In genomic region chr15:55237219-55238130, GRCh38 we compare ENCODE assay signal across 1 cellular context.
A peak's percentile ranks its signal among the peaks of the same experiment; 100 is the strongest.
TF ChIP-seq lines count a peak whose summit lies in the region.

No MANE protein-coding gene starts in this region.

TF ChIP-seq in K562, 482 proteins besides CTCF, POLR2A, EP300 and RAD21 (continued from another document and continues in another):
- TF ChIP-seq BRF1 (IDR thresholded peaks at IDR 0.05; ENCODE audit: borderline replicate concordance, extremely low read depth, insufficient read length) (no peak), CGGBP1 (CRISPR knock-in tag; IDR thresholded peaks at IDR 0.05) (no peak), RB1 (IDR thresholded peaks at IDR 0.05; ENCODE audit: low read depth) (no peak), ZBTB33 (CRISPR knock-in tag; IDR thresholded peaks at IDR 0.05) (no peak), HBP1 (CRISPR knock-in tag; IDR thresholded peaks at IDR 0.05) (no peak), ZNF740 (CRISPR knock-in tag; IDR thresholded peaks at IDR 0.05) (no peak), ZNF740 (tag; IDR thresholded peaks at IDR 0.05) (no peak), ZKSCAN3 (CRISPR knock-in tag; IDR thresholded peaks at IDR 0.05) (no peak), TCF15 (CRISPR knock-in tag; IDR thresholded peaks at IDR 0.05) (no peak), PTTG1 (tag; IDR thresholded peaks at IDR 0.05; ENCODE audit: low read depth) (no peak), ELK1 (CRISPR knock-in tag; IDR thresholded peaks at IDR 0.05) (no peak), RNF219 (CRISPR knock-in tag; IDR thresholded peaks at IDR 0.05) (no peak), TCF7 (IDR thresholded peaks at IDR 0.05; ENCODE audit: borderline replicate concordance) (no peak), ZNF583 (CRISPR knock-in tag; IDR thresholded peaks at IDR 0.05) (no peak), RBM34 (IDR thresholded peaks at IDR 0.05; ENCODE audit: borderline replicate concordance, insufficient read depth, low read length) (no peak), SRSF1 (IDR thresholded peaks at IDR 0.05; ENCODE audit: low read depth, low read length) (no peak), REST (CRISPR knock-in tag; IDR thresholded peaks at IDR 0.05; ENCODE audit: low read depth) (no peak), MED1 (CRISPR knock-in tag; IDR thresholded peaks at IDR 0.05; ENCODE audit: borderline replicate concordance) (no peak), CBX2 (IDR thresholded peaks at IDR 0.05; ENCODE audit: insufficient read depth, low read length, poor library complexity, severe bottlenecking) (no peak), FOXJ2 (tag; IDR thresholded peaks at IDR 0.05) (0 out of 2 replicates have a peak, but pooled peaks have one; percentile 24), ILK (tag; IDR thresholded peaks at IDR 0.05; ENCODE audit: borderline replicate concordance, low read depth) (no peak), CBX3 (IDR thresholded peaks at IDR 0.05; ENCODE audit: borderline replicate concordance in 1 of 2, low read length in 2 of 2) (0 out of 3 replicates have a peak, but pooled peaks of 1 of the 2 experiments have one; percentile 37), ZNF280A (IDR thresholded peaks at IDR 0.05; ENCODE audit: low read depth, partially characterized antibody) (no peak), CXXC5 (CRISPR knock-in tag; IDR thresholded peaks at IDR 0.05) (peak; percentile 30), ZKSCAN1 (IDR thresholded peaks at IDR 0.05; ENCODE audit: low read depth, low read length) (no peak), TARDBP (IDR thresholded peaks at IDR 0.05) (no peak), ZNF584 (CRISPR knock-in tag; IDR thresholded peaks at IDR 0.05; ENCODE audit: low read depth) (no peak), RAD51 (IDR thresholded peaks at IDR 0.05; ENCODE audit: borderline replicate concordance, low read depth) (no peak), THRA (IDR thresholded peaks at IDR 0.05) (no peak), SMC3 (conservative IDR thresholded peaks at IDR 0.05; ENCODE audit: insufficient read depth, low read depth, low read length) (no peak), ZFP1 (CRISPR knock-in tag; IDR thresholded peaks at IDR 0.05) (no peak), E2F8 (IDR thresholded peaks at IDR 0.05; ENCODE audit: low read depth, partially characterized antibody) (no peak), ZNF589 (CRISPR knock-in tag; IDR thresholded peaks at IDR 0.05; ENCODE audit: low read depth) (peak; percentile 38; the same call in 1 of the 2 replicates), SRSF7 (optimal IDR thresholded peaks at IDR 0.05; ENCODE audit: low read depth, low read length) (no peak), ZNF395 (CRISPR knock-in tag; IDR thresholded peaks at IDR 0.05) (no peak; the same call in 1 of the 2 replicates), NELFE (IDR thresholded peaks at IDR 0.05; ENCODE audit: insufficient read depth, insufficient read length) (no peak), PHF8 (IDR thresholded peaks at IDR 0.05; ENCODE audit: borderline replicate concordance, low read length) (no peak)
